Comparison of ENCODE assay signal across 8 cellular contexts in genomic region chr1:28417441-28418277, GRCh38. TPM values are rescaled to one million over a fixed set of nuclear protein-coding genes. Genes with fewer than 3 reads are reported as not detected.
DNase-seq lines count a peak whose midpoint lies in the region; ATAC-seq and TF ChIP-seq lines count a peak whose summit lies in the region.

No MANE protein-coding gene starts in this region.

- ATAC-seq in GM19395 (IDR thresholded peaks at IDR 0.05; ENCODE audit: unreplicated experiment) (peak; percentile 65), GM19351 (IDR thresholded peaks at IDR 0.05; ENCODE audit: unreplicated experiment) (no peak)

- in situ Hi-C loops in ACHN (cut with HindIII; ENCODE audit: low pct_ligation_motif_present, low pct_unique_long_range_greater_than_20kb, low sequenced_read_pairs) = no loop called here

- TF ChIP-seq CTCF in RWPE1 (conservative IDR thresholded peaks at IDR 0.05; ENCODE audit: low read depth) (no peak), fibroblast of lung (conservative IDR thresholded peaks at IDR 0.05 in 1 of 2, IDR thresholded peaks at IDR 0.05 in 1 of 2; ENCODE audit: low read depth in 1 of 2, low read length in 2 of 2) (no peak)

- H2AFZ ChIP-seq in fibroblast of lung (ENCODE audit: low read length) = no peak overlapping the region

- DNase-seq in ACHN (peak; percentile 90), RWPE1 (ENCODE audit: low spot score) (peak; percentile 81), fibroblast of lung (ENCODE audit: low read depth in 2 of 2) (peak; percentile 71 to 88), head of caudate nucleus (no peak), foreskin melanocyte (no peak)
- no peak for DNase-seq in activated CD8-positive, alpha-beta memory T cell treated with anti-CD3 and anti-CD28 coated beads for 24 hours

- no peaks in the 10 kb centered on the region for H3K9me3 ChIP-seq in fibroblast of lung (ENCODE audit: control insufficient read depth, insufficient read depth, low read depth, low read length)

- peak overlapping the region in 1 of 4 experiments; percentile 23 for H3K4me3 ChIP-seq in fibroblast of lung (replicated peaks in 1 of 4; ENCODE audit: control extremely low read depth in 1 of 4, insufficient read depth in 1 of 4, low read depth in 3 of 4, low read length in 4 of 4)

- H3K27ac ChIP-seq in RWPE1 (peak overlapping the region; percentile 94), fibroblast of lung (ENCODE audit: insufficient read depth, low read length) (no peak overlapping the region)

- H4K20me1 ChIP-seq in fibroblast of lung (ENCODE audit: control insufficient read depth, extremely low read depth, insufficient read depth, low read length) = no peaks in the 10 kb centered on the region

- intact Hi-C loops in head of caudate nucleus (cut with DNase I) = no loop called here

- CTCF ChIA-PET in RWPE1 (lab: Yijun Ruan, JAX) = interaction anchor here (0.6 kb wide), 2 partner anchors 32 to 394 kb away, joined by 3 read pairs; no protein-coding TSS in a partner anchor

- H3K36me3 ChIP-seq in fibroblast of lung (ENCODE audit: control insufficient read depth, insufficient read depth, low read length) = no peaks in the 10 kb centered on the region

- H3K27me3 ChIP-seq in fibroblast of lung (ENCODE audit: control insufficient read depth, insufficient read depth, low read length) = no peaks in the 10 kb centered on the region

- peaks cover 4% of the 10 kb centered on the region for H3K4me1 ChIP-seq in fibroblast of lung (ENCODE audit: control insufficient read depth, extremely low read depth, insufficient read depth, low read length)

- H3K79me2 ChIP-seq in fibroblast of lung (ENCODE audit: control insufficient read depth, insufficient read depth, low read length) = no peaks in the 10 kb centered on the region

- peak overlapping the region; percentile 45 for H3K4me2 ChIP-seq in fibroblast of lung (ENCODE audit: extremely low read depth, insufficient read depth, low read length)

- no peak overlapping the region for H3K9ac ChIP-seq in fibroblast of lung (ENCODE audit: insufficient read depth, low read length)

- POLR2A ChIA-PET in RWPE1 (lab: Yijun Ruan, JAX; ENCODE audit: low non-redundant PET) = interaction anchor here (0.6 to 0.7 kb wide), 2 partner anchors 19 to 90 kb away, joined by 3 to 15 read pairs; no protein-coding TSS in a partner anchor

RNA-seq across cellular contexts. Expression of gene PHACTR4, which starts 48.1 kb away (rescaled TPM):
- total RNA-seq in fibroblast of lung = 4.4 and 6.9 TPM in 2 replicates
- polyA plus RNA-seq in fibroblast of lung = 5.5 and 8.4 TPM in 2 replicates
- 13.5 and 13.6 TPM in 2 replicates for polyA plus RNA-seq in fibroblast of lung (2012)
- polyA minus RNA-seq in fibroblast of lung (ENCODE audit: low replicate concordance) = 20.1 and 30.6 TPM in 2 replicates

Comparison
In these comparisons a context has a peak if more than half of its experiments do, and no peak if none do; other contexts are left out.
1. DNase-seq: peak in ACHN (single experiment), RWPE1 (single experiment) and fibroblast of lung (2 of 2); none in head of caudate nucleus (0 of 42), activated CD8-positive, alpha-beta memory T cell treated with anti-CD3 and anti-CD28 coated beads for 24 hours (single experiment) and foreskin melanocyte (single experiment).